6 cellular contexts compared by ENCODE assay signal in genomic region chr9:106109656-106110055, GRCh38.
DNase-seq lines count a peak whose midpoint lies in the region; ATAC-seq and TF ChIP-seq lines count a peak whose summit lies in the region.
"Not testable (repeated sequence)": the region's sequence is repeated elsewhere in the genome, so short reads cannot be mapped to it uniquely, and the experiment has no call there.

No MANE protein-coding gene starts in this region.

- not testable (repeated sequence) for H3K27me3 ChIP-seq in GM23338 (ENCODE audit: insufficient read depth); foreskin keratinocyte

- not testable (repeated sequence) for H2AFZ ChIP-seq in GM23338

- H3K27me3 Mint-ChIP-seq in GM23338 (ENCODE audit: insufficient read depth, low read depth, poor library complexity); stimulated activated naive B cell treated with anti-CD40 and anti-IgM and Interleukin-4, amounts not matched to agents 10 μg/mL and 1 μg/mL and 100 μg/mL, for 72 hours: not testable (repeated sequence)

- H3K4me1 Mint-ChIP-seq in GM23338: peaks cover 24% of the 10 kb centered on the region
- peaks cover 14 to 40% of the 10 kb centered on the region in 2 donors for H3K4me1 Mint-ChIP-seq in stimulated activated naive B cell treated with anti-CD40 and anti-IgM and Interleukin-4, amounts not matched to agents 10 μg/mL and 1 μg/mL and 100 μg/mL, for 72 hours

- H3K36me3 Mint-ChIP-seq in GM23338 (ENCODE audit: low read depth); stimulated activated naive B cell treated with anti-CD40 and anti-IgM and Interleukin-4, amounts not matched to agents 10 μg/mL and 1 μg/mL and 100 μg/mL, for 72 hours: not testable (repeated sequence)

- H3K4me3 ChIP-seq in GM23338: not testable (repeated sequence)

- H3K27ac ChIP-seq in GM23338 (ENCODE audit: low read depth): not testable (repeated sequence)
- peak overlapping the region; percentile 22 for H3K27ac ChIP-seq in foreskin keratinocyte

- not testable (repeated sequence) for H3F3A ChIP-seq in GM23338 (replicated peaks; ENCODE audit: low read depth)

- H3K27ac Mint-ChIP-seq in GM23338: 0 out of 2 replicates have a peak overlapping the region, but pooled peaks have one; percentile 9
- H3K27ac Mint-ChIP-seq in stimulated activated naive B cell treated with anti-CD40 and anti-IgM and Interleukin-4, amounts not matched to agents 10 μg/mL and 1 μg/mL and 100 μg/mL, for 72 hours: peak overlapping the region; percentile 25

- DNase-seq in GM23338 (ENCODE audit: low spot score); stimulated activated naive B cell treated with anti-CD40 and anti-IgM and Interleukin-4, amounts not matched to agents 10 μg/mL and 1 μg/mL and 100 μg/mL, for 72 hours: not testable (repeated sequence)
- DNase-seq in RPMI7951 (ENCODE audit: low read depth): peak; percentile 75
- DNase-seq in T1000 (lab: John Stamatoyannopoulos, UW): peak; percentile 12
- peak; percentile 21 to 50 for DNase-seq in foreskin keratinocyte
- DNase-seq in kidney tubule cell (ENCODE audit: low spot score): peak; percentile 71

- H3K9me2 ChIP-seq in GM23338 (ENCODE audit: insufficient read depth): not testable (repeated sequence)

- H3K4me3 Mint-ChIP-seq in GM23338; stimulated activated naive B cell treated with anti-CD40 and anti-IgM and Interleukin-4, amounts not matched to agents 10 μg/mL and 1 μg/mL and 100 μg/mL, for 72 hours: not testable (repeated sequence)

- H3K4me2 ChIP-seq in GM23338: not testable (repeated sequence)

- H3K36me3 ChIP-seq in GM23338 (ENCODE audit: insufficient read depth): not testable (repeated sequence)

- not testable (repeated sequence) for H3K9me3 Mint-ChIP-seq in GM23338; stimulated activated naive B cell treated with anti-CD40 and anti-IgM and Interleukin-4, amounts not matched to agents 10 μg/mL and 1 μg/mL and 100 μg/mL, for 72 hours

- not testable (repeated sequence) for H4K20me1 ChIP-seq in GM23338 (replicated peaks; ENCODE audit: insufficient read depth)

- peaks cover 16% of the 10 kb centered on the region; the same call in 1 of the 2 replicates for H3K4me1 ChIP-seq in GM23338 (ENCODE audit: insufficient read depth)
- peaks cover 24% of the 10 kb centered on the region for H3K4me1 ChIP-seq in foreskin keratinocyte

- H3K79me2 ChIP-seq in GM23338 (replicated peaks; ENCODE audit: insufficient read depth): not testable (repeated sequence)

- ATAC-seq in GM23338; stimulated activated naive B cell treated with anti-CD40 and anti-IgM and Interleukin-4, amounts not matched to agents 10 μg/mL and 1 μg/mL and 100 μg/mL, for 72 hours (replicated peaks): not testable (repeated sequence)
- ATAC-seq in foreskin keratinocyte: peak; percentile 41

- not testable (repeated sequence) for TF ChIP-seq CTCF in GM23338 (conservative IDR thresholded peaks at IDR 0.05; ENCODE audit: low read depth in 2 of 2); foreskin keratinocyte (conservative IDR thresholded peaks at IDR 0.05)
